Comparison of ENCODE assay signal across 9 cellular contexts in genomic region chr16:2471016-2471652, GRCh38. TPM values are rescaled to one million over a fixed set of nuclear protein-coding genes. Genes with fewer than 3 reads are reported as not detected.
DNase-seq lines count a peak whose midpoint lies in the region; ATAC-seq and TF ChIP-seq lines count a peak whose summit lies in the region.
"Had no signal": no experiment of that assay in that cellular context is flagged by ENCODE, and none has a peak within 500 bp of the region (broad histone marks: within the 10 kb centered on the region; RNA-seq: fewer than 3 reads in every experiment).

TSS of gene NTN3 (plus strand) at chr16:2471297. CDS start at chr16:2471702, 405 bp downstream.

- H3K27ac ChIP-seq in GM23248 (no peak within 1 kb of the TSS), psoas muscle (no peak within 1 kb of the TSS)
- no peak within 1 kb of the TSS for H3K27ac ChIP-seq in CD8-positive, alpha-beta T cell (ENCODE audit: low read depth, low read length)

- peaks cover 7% of the 10 kb centered on the region for H3K4me1 Mint-ChIP-seq in endothelial cell (ENCODE audit: unreplicated experiment)
- H3K4me1 Mint-ChIP-seq in CD8-positive, alpha-beta T cell (ENCODE audit: low read depth), result peaks cover 23% of the 10 kb centered on the region

- ATAC-seq in psoas muscle (no peak), HG02588 (IDR thresholded peaks at IDR 0.05; ENCODE audit: unreplicated experiment) (no peak)
- no peak for ATAC-seq in CD8-positive, alpha-beta T cell

- no peak within 1 kb of the TSS for H3K27ac Mint-ChIP-seq in endothelial cell (ENCODE audit: unreplicated experiment)
- H3K27ac Mint-ChIP-seq in CD8-positive, alpha-beta T cell, result no peak within 1 kb of the TSS

- no peaks in the 10 kb centered on the region for H3K36me3 ChIP-seq in GM23248 (ENCODE audit: low read depth)
- no peaks in the 10 kb centered on the region for H3K36me3 ChIP-seq in psoas muscle (ENCODE audit: insufficient read depth in 1 of 2, low read depth in 1 of 2)
- no peaks in the 10 kb centered on the region for H3K36me3 ChIP-seq in CD8-positive, alpha-beta T cell (ENCODE audit: insufficient read depth, low read length)

- H3K4me3 ChIP-seq in GM23248 (peak within 1 kb of the TSS; percentile 31), psoas muscle (peak within 1 kb of the TSS; percentile 51)
- no peak within 1 kb of the TSS for H3K4me3 ChIP-seq in CD8-positive, alpha-beta T cell (ENCODE audit: low read depth, low read length)

- no peaks in the 10 kb centered on the region for H3K9me2 ChIP-seq in GM23248 (ENCODE audit: insufficient read depth)

- H3K36me3 Mint-ChIP-seq in endothelial cell (ENCODE audit: low read depth, unreplicated experiment), result no peaks in the 10 kb centered on the region
- no peaks in the 10 kb centered on the region for H3K36me3 Mint-ChIP-seq in CD8-positive, alpha-beta T cell

- H3K9me3 Mint-ChIP-seq in endothelial cell (ENCODE audit: unreplicated experiment), result no peaks in the 10 kb centered on the region
- H3K9me3 Mint-ChIP-seq in CD8-positive, alpha-beta T cell, result no peaks in the 10 kb centered on the region

- POLR2A ChIA-PET in CD8-positive, alpha-beta T cell (lab: Charles Lee), result interaction anchor here (0.9 to 2.2 kb wide), 2 partner anchors 11 to 506 kb away, joined by 3 to 6 read pairs; partner anchors contain the start of genes RPS2 and TEDC2

- TF ChIP-seq CTCF in endothelial cell (IDR thresholded peaks at IDR 0.05; ENCODE audit: unreplicated experiment), result no peak
- no peak for TF ChIP-seq CTCF in psoas muscle (IDR thresholded peaks at IDR 0.05)
- no peak for TF ChIP-seq CTCF in CD8-positive, alpha-beta T cell (IDR thresholded peaks at IDR 0.05)

- H3K9me3 ChIP-seq in GM23248 (ENCODE audit: low read depth), result no peaks in the 10 kb centered on the region
- H3K9me3 ChIP-seq in psoas muscle, result no peaks in the 10 kb centered on the region
- H3K9me3 ChIP-seq in CD8-positive, alpha-beta T cell (ENCODE audit: low read length), result no peaks in the 10 kb centered on the region

- H3K79me2 ChIP-seq in GM23248 (ENCODE audit: insufficient read depth), result peaks cover 8% of the 10 kb centered on the region; the same call in 1 of the 2 replicates

- no peak within 1 kb of the TSS for H2AFZ ChIP-seq in GM23248

- intact Hi-C loops in psoas muscle (cut with DNase I), result no loop called here
- intact Hi-C loops in CD8-positive, alpha-beta T cell (cut with DNase I, micrococcal nuclease), result no loop called here

- peak; percentile 58 for DNase-seq in GM23248
- DNase-seq in NCI-H345 treated with DMSO at 0.1 percent for 48 hours (lab: John Stamatoyannopoulos, UW; ENCODE audit: unreplicated experiment), result peak; percentile 55
- peak; percentile 17 for DNase-seq in endothelial cell (ENCODE audit: low spot score)
- DNase-seq in psoas muscle, result no peak
- DNase-seq in GOT3 (lab: John Stamatoyannopoulos, UW), result no peak
- no peak for DNase-seq in CD8-positive, alpha-beta T cell
- DNase-seq: central memory CD4-positive, alpha-beta T cell had no signal

- no peaks in the 10 kb centered on the region for H3K27me3 ChIP-seq in GM23248 (replicated peaks; ENCODE audit: insufficient read depth)
- peaks cover 0 to 42% (median 3%) of the 10 kb centered on the region in 3 donors for H3K27me3 ChIP-seq in psoas muscle (ENCODE audit: insufficient read depth in 3 of 3, low read length in 2 of 3)
- peaks cover 30% of the 10 kb centered on the region for H3K27me3 ChIP-seq in CD8-positive, alpha-beta T cell (ENCODE audit: insufficient read depth, low read length)

- no peaks in the 10 kb centered on the region for H3F3A ChIP-seq in GM23248 (ENCODE audit: insufficient read depth)

- in situ Hi-C loops in GM23248 (cut with MboI), result no loop called here

- 1 to 2% methylated on average over 24 to 38 of the region's 59 CpGs for WGBS in GM23248 (ENCODE audit: low coverage in 1 of 2, low lambda C conversion rate in 2 of 2, missing lambda C conversion rate in 2 of 2), 2 experiments
- WGBS in psoas muscle, 3 donors, result 2% methylated on average over 20 to 59 of the region's 59 CpGs

- no peak within 1 kb of the TSS for H3K4me3 Mint-ChIP-seq in endothelial cell (ENCODE audit: unreplicated experiment)
- H3K4me3 Mint-ChIP-seq in CD8-positive, alpha-beta T cell, result no peak within 1 kb of the TSS

- no peaks in the 10 kb centered on the region for H4K20me1 ChIP-seq in GM23248 (ENCODE audit: insufficient read depth)

- H3K4me2 ChIP-seq in GM23248 (ENCODE audit: unreplicated experiment), result peak within 1 kb of the TSS; percentile 35

- no peak within 1 kb of the TSS for H3K9ac ChIP-seq in GM23248

- no peaks in the 10 kb centered on the region; the same call in 1 of the 2 replicates for H3K4me1 ChIP-seq in GM23248 (ENCODE audit: insufficient read depth)
- peaks cover 36% of the 10 kb centered on the region for H3K4me1 ChIP-seq in psoas muscle
- peaks cover 36% of the 10 kb centered on the region for H3K4me1 ChIP-seq in CD8-positive, alpha-beta T cell (ENCODE audit: insufficient read depth, low read length)

- CTCF ChIA-PET in CD8-positive, alpha-beta T cell (lab: Charles Lee), result interaction anchor here (1.5 kb wide), 1 partner anchor 30 kb away, joined by 3 read pairs; no protein-coding TSS in a partner anchor

- peaks cover 29% of the 10 kb centered on the region for H3K27me3 Mint-ChIP-seq in endothelial cell (ENCODE audit: unreplicated experiment)
- peaks cover 28% of the 10 kb centered on the region for H3K27me3 Mint-ChIP-seq in CD8-positive, alpha-beta T cell (ENCODE audit: low read depth)

RNA-seq across cellular contexts. Expression of gene NTN3, which starts in this region (rescaled TPM):
- total RNA-seq in GM23248 (2014; rRNA removed; shearing (Covaris generic)), result 1.8 TPM in 1 of 2 replicates, not detected in the other
- polyA plus RNA-seq in GM23248 (2016; fragmentation: Nextera tagmentation; extraction: Ambion mirVana) (not detected in 2 replicates), psoas muscle (under 1 TPM in 1 of 3 donors, not detected in 2; 0.01 TPM)
- total RNA-seq in endothelial cell (ENCODE audit: unreplicated experiment) (not detected), psoas muscle (under 1 TPM in 3 of 4 donors, not detected in 1; 0.13 to 0.20 (median 0.14) TPM)
- total RNA-seq in CD8-positive, alpha-beta T cell, result not detected
- total RNA-seq: HT-29 had no signal

Comparison
In these comparisons a context has a peak if more than half of its experiments do, and no peak if none do; other contexts are left out.
1. Peak in DNase-seq in endothelial cell; RNA of the gene not detected or under 1 TPM.
2. DNase-seq: peak in GM23248 (single experiment) and NCI-H345 treated with DMSO at 0.1 percent for 48 hours (single experiment); none in psoas muscle (0 of 2), GOT3 (single experiment) and CD8-positive, alpha-beta T cell (0 of 7).